1 cellular context compared by ENCODE assay signal in the genomic region with DNA sequence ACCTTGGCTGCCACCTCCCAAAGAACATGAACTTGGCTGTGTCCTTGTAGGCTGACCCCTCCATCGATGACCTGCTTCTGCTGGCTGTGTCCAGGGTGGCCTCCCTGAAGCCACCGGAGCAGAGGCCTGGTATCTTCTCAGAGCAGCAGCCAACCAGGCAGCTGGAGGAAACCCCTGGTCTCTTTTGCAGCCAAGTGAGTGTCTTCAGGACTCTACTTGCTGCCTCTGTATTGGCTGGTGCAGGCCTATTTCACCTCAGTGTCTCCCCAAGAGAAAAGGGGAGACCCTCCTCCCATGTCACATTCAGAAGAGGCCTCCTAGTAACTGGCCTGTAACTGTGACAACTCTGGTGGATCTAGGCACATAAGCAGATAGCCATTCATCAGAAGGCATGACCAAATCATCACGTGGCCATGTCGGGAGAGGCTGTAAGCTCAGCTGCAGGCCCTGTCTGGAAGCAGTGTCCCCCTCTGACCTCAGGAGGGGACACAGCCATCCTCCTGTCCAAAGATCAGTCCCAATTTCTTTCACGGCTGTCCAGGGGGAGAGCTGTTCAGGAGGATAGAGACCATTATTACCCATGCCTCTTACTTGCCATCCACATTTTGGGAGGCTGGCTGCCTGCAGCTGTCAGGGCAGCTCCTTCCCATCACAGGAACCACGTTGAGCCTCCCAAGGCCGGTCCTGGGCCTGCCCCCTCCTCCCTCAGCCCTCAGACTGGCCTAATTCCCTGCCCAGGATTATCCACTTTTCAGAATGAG.
TF ChIP-seq lines count a peak whose summit lies in the region.

No MANE protein-coding gene starts in this region.

TF ChIP-seq in HepG2, 621 proteins besides CTCF, POLR2A, EP300 and RAD21 (continued from another document and continues in another):
- TF ChIP-seq, protein P1, sequence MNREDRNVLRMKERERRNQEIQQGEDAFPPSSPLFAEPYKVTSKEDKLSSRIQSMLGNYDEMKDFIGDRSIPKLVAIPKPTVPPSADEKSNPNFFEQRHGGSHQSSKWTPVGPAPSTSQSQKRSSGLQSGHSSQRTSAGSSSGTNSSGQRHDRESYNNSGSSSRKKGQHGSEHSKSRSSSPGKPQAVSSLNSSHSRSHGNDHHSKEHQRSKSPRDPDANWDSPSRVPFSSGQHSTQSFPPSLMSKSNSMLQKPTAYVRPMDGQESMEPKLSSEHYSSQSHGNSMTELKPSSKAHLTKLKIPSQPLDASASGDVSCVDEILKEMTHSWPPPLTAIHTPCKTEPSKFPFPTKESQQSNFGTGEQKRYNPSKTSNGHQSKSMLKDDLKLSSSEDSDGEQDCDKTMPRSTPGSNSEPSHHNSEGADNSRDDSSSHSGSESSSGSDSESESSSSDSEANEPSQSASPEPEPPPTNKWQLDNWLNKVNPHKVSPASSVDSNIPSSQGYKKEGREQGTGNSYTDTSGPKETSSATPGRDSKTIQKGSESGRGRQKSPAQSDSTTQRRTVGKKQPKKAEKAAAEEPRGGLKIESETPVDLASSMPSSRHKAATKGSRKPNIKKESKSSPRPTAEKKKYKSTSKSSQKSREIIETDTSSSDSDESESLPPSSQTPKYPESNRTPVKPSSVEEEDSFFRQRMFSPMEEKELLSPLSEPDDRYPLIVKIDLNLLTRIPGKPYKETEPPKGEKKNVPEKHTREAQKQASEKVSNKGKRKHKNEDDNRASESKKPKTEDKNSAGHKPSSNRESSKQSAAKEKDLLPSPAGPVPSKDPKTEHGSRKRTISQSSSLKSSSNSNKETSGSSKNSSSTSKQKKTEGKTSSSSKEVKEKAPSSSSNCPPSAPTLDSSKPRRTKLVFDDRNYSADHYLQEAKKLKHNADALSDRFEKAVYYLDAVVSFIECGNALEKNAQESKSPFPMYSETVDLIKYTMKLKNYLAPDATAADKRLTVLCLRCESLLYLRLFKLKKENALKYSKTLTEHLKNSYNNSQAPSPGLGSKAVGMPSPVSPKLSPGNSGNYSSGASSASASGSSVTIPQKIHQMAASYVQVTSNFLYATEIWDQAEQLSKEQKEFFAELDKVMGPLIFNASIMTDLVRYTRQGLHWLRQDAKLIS (CRISPR knock-in tag; IDR thresholded peaks at IDR 0.05) = peak; percentile 83
- TF ChIP-seq ARNT (IDR thresholded peaks at IDR 0.05) = no peak
- TF ChIP-seq CCAR2 (optimal IDR thresholded peaks at IDR 0.05; ENCODE audit: low read depth, low read length) = no peak
- no peak for TF ChIP-seq ZNF10 (CRISPR knock-in tag; IDR thresholded peaks at IDR 0.05; ENCODE audit: borderline replicate concordance, low read depth)
- peak; percentile 73 for TF ChIP-seq ZNF296 (CRISPR knock-in tag; conservative IDR thresholded peaks at IDR 0.05)
- TF ChIP-seq, protein P2, sequence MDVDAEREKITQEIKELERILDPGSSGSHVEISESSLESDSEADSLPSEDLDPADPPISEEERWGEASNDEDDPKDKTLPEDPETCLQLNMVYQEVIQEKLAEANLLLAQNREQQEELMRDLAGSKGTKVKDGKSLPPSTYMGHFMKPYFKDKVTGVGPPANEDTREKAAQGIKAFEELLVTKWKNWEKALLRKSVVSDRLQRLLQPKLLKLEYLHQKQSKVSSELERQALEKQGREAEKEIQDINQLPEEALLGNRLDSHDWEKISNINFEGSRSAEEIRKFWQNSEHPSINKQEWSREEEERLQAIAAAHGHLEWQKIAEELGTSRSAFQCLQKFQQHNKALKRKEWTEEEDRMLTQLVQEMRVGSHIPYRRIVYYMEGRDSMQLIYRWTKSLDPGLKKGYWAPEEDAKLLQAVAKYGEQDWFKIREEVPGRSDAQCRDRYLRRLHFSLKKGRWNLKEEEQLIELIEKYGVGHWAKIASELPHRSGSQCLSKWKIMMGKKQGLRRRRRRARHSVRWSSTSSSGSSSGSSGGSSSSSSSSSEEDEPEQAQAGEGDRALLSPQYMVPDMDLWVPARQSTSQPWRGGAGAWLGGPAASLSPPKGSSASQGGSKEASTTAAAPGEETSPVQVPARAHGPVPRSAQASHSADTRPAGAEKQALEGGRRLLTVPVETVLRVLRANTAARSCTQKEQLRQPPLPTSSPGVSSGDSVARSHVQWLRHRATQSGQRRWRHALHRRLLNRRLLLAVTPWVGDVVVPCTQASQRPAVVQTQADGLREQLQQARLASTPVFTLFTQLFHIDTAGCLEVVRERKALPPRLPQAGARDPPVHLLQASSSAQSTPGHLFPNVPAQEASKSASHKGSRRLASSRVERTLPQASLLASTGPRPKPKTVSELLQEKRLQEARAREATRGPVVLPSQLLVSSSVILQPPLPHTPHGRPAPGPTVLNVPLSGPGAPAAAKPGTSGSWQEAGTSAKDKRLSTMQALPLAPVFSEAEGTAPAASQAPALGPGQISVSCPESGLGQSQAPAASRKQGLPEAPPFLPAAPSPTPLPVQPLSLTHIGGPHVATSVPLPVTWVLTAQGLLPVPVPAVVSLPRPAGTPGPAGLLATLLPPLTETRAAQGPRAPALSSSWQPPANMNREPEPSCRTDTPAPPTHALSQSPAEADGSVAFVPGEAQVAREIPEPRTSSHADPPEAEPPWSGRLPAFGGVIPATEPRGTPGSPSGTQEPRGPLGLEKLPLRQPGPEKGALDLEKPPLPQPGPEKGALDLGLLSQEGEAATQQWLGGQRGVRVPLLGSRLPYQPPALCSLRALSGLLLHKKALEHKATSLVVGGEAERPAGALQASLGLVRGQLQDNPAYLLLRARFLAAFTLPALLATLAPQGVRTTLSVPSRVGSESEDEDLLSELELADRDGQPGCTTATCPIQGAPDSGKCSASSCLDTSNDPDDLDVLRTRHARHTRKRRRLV (CRISPR knock-in tag; IDR thresholded peaks at IDR 0.05) = no peak
- TF ChIP-seq ZNF879 (CRISPR knock-in tag; IDR thresholded peaks at IDR 0.05) = no peak
- TF ChIP-seq, protein P3, sequence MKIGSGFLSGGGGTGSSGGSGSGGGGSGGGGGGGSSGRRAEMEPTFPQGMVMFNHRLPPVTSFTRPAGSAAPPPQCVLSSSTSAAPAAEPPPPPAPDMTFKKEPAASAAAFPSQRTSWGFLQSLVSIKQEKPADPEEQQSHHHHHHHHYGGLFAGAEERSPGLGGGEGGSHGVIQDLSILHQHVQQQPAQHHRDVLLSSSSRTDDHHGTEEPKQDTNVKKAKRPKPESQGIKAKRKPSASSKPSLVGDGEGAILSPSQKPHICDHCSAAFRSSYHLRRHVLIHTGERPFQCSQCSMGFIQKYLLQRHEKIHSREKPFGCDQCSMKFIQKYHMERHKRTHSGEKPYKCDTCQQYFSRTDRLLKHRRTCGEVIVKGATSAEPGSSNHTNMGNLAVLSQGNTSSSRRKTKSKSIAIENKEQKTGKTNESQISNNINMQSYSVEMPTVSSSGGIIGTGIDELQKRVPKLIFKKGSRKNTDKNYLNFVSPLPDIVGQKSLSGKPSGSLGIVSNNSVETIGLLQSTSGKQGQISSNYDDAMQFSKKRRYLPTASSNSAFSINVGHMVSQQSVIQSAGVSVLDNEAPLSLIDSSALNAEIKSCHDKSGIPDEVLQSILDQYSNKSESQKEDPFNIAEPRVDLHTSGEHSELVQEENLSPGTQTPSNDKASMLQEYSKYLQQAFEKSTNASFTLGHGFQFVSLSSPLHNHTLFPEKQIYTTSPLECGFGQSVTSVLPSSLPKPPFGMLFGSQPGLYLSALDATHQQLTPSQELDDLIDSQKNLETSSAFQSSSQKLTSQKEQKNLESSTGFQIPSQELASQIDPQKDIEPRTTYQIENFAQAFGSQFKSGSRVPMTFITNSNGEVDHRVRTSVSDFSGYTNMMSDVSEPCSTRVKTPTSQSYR (CRISPR knock-in tag; IDR thresholded peaks at IDR 0.05; ENCODE audit: borderline replicate concordance) = 0 out of 2 replicates have a peak, but pooled peaks have one; percentile 10
- TF ChIP-seq SIX4 (CRISPR knock-in tag; IDR thresholded peaks at IDR 0.05) = no peak
- no peak for TF ChIP-seq REL (CRISPR knock-in tag; conservative IDR thresholded peaks at IDR 0.05)
- TF ChIP-seq TMF1 (CRISPR knock-in tag; IDR thresholded peaks at IDR 0.05; ENCODE audit: low read depth) = 0 out of 2 replicates have a peak, but pooled peaks have one; percentile 40
- TF ChIP-seq KMT2B (CRISPR knock-in tag; IDR thresholded peaks at IDR 0.05) = no peak
- TF ChIP-seq FOXP1 (IDR thresholded peaks at IDR 0.05) = no peak
- TF ChIP-seq FOXP1 (CRISPR knock-in tag; IDR thresholded peaks at IDR 0.05) = no peak
- TF ChIP-seq ZNF605 (CRISPR knock-in tag; IDR thresholded peaks at IDR 0.05) = no peak
- TF ChIP-seq, protein P4, sequence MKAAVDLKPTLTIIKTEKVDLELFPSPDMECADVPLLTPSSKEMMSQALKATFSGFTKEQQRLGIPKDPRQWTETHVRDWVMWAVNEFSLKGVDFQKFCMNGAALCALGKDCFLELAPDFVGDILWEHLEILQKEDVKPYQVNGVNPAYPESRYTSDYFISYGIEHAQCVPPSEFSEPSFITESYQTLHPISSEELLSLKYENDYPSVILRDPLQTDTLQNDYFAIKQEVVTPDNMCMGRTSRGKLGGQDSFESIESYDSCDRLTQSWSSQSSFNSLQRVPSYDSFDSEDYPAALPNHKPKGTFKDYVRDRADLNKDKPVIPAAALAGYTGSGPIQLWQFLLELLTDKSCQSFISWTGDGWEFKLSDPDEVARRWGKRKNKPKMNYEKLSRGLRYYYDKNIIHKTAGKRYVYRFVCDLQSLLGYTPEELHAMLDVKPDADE (CRISPR knock-in tag; IDR thresholded peaks at IDR 0.05) = no peak
- 0 out of 2 replicates have a peak, but pooled peaks have one; percentile 57 for TF ChIP-seq ZC3H13 (CRISPR knock-in tag; IDR thresholded peaks at IDR 0.05)
- no peak for TF ChIP-seq NFKBIZ (CRISPR knock-in tag; IDR thresholded peaks at IDR 0.05)
- peak; percentile 97 for TF ChIP-seq SAP130 (CRISPR knock-in tag; IDR thresholded peaks at IDR 0.05; ENCODE audit: low read depth)
- peak; percentile 80; the same call in 1 of the 2 replicates for TF ChIP-seq ZIK1 (CRISPR knock-in tag; IDR thresholded peaks at IDR 0.05; ENCODE audit: borderline replicate concordance, low read depth)
- TF ChIP-seq, protein P5, sequence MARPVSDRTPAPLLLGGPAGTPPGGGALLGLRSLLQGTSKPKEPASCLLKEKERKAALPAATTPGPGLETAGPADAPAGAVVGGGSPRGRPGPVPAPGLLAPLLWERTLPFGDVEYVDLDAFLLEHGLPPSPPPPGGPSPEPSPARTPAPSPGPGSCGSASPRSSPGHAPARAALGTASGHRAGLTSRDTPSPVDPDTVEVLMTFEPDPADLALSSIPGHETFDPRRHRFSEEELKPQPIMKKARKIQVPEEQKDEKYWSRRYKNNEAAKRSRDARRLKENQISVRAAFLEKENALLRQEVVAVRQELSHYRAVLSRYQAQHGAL (CRISPR knock-in tag; IDR thresholded peaks at IDR 0.05; ENCODE audit: not compliant biosample characterization) = no peak
- no peak for TF ChIP-seq SP4 (CRISPR knock-in tag; IDR thresholded peaks at IDR 0.05)
- TF ChIP-seq ZNF234 (CRISPR knock-in tag; conservative IDR thresholded peaks at IDR 0.05) = no peak
- 0 out of 2 replicates have a peak, but pooled peaks have one; percentile 69 for TF ChIP-seq NFKB2 (CRISPR knock-in tag; IDR thresholded peaks at IDR 0.05; ENCODE audit: borderline replicate concordance)
- TF ChIP-seq ZNF44 (CRISPR knock-in tag; IDR thresholded peaks at IDR 0.05) = peak; percentile 77
- no peak for TF ChIP-seq SNRNP70 (IDR thresholded peaks at IDR 0.05; ENCODE audit: low read depth, low read length)
- TF ChIP-seq THYN1 (CRISPR knock-in tag; IDR thresholded peaks at IDR 0.05; ENCODE audit: borderline replicate concordance, low read depth) = no peak
- TF ChIP-seq ZNF24 (IDR thresholded peaks at IDR 0.05) = no peak
- TF ChIP-seq KLF15 (CRISPR knock-in tag; IDR thresholded peaks at IDR 0.05; ENCODE audit: borderline replicate concordance) = no peak
- TF ChIP-seq, protein P6, sequence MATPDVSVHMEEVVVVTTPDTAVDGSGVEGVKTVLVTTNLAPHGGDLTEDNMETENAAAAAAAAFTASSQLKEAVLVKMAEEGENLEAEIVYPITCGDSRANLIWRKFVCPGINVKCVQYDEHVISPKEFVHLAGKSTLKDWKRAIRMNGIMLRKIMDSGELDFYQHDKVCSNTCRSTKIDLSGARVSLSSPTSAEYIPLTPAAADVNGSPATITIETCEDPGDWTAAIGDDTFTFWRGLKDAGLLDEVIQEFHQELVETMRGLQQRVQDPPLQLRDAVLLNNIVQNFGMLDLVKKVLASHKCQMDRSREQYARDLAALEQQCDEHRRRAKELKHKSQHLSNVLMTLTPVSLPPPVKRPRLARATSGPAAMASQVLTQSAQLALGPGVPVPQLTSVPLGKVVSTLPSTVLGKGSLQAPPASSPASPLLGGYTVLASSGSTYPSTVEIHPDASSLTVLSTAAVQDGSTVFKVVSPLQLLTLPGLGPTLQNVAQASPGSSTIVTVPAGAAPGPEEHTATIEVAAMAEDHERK (CRISPR knock-in tag; IDR thresholded peaks at IDR 0.05; ENCODE audit: low read depth) = no peak
- peak; percentile 71; the same call in 1 of the 2 replicates for TF ChIP-seq ZNF891 (CRISPR knock-in tag; IDR thresholded peaks at IDR 0.05)
- TF ChIP-seq, protein P7, sequence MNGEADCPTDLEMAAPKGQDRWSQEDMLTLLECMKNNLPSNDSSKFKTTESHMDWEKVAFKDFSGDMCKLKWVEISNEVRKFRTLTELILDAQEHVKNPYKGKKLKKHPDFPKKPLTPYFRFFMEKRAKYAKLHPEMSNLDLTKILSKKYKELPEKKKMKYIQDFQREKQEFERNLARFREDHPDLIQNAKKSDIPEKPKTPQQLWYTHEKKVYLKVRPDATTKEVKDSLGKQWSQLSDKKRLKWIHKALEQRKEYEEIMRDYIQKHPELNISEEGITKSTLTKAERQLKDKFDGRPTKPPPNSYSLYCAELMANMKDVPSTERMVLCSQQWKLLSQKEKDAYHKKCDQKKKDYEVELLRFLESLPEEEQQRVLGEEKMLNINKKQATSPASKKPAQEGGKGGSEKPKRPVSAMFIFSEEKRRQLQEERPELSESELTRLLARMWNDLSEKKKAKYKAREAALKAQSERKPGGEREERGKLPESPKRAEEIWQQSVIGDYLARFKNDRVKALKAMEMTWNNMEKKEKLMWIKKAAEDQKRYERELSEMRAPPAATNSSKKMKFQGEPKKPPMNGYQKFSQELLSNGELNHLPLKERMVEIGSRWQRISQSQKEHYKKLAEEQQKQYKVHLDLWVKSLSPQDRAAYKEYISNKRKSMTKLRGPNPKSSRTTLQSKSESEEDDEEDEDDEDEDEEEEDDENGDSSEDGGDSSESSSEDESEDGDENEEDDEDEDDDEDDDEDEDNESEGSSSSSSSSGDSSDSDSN (CRISPR knock-in tag; IDR thresholded peaks at IDR 0.05) = no peak
- TF ChIP-seq MIXL1 (CRISPR knock-in tag; IDR thresholded peaks at IDR 0.05) = peak; percentile 50; the same call in 1 of the 2 replicates
- no peak for TF ChIP-seq SRSF4 (IDR thresholded peaks at IDR 0.05; ENCODE audit: low read depth, low read length, poor library complexity, severe bottlenecking)
- peak; percentile 93; the same call in 1 of the 2 replicates for TF ChIP-seq ZNF724P (CRISPR knock-in tag; IDR thresholded peaks at IDR 0.05; ENCODE audit: borderline replicate concordance)
- TF ChIP-seq NAIF1 (CRISPR knock-in tag; IDR thresholded peaks at IDR 0.05; ENCODE audit: borderline replicate concordance) = no peak
- peak; percentile 40; the same call in 1 of the 2 replicates for TF ChIP-seq SP5 (CRISPR knock-in tag; IDR thresholded peaks at IDR 0.05; ENCODE audit: borderline replicate concordance, low read depth)
- TF ChIP-seq ZNF781 (CRISPR knock-in tag; IDR thresholded peaks at IDR 0.05; ENCODE audit: borderline replicate concordance, not compliant biosample characterization) = peak; percentile 64
- TF ChIP-seq ZNF224 (CRISPR knock-in tag; IDR thresholded peaks at IDR 0.05) = no peak
- peak; percentile 68 for TF ChIP-seq ZC3H4 (CRISPR knock-in tag; IDR thresholded peaks at IDR 0.05; ENCODE audit: borderline replicate concordance)
- no peak for TF ChIP-seq ZNF33B (CRISPR knock-in tag; IDR thresholded peaks at IDR 0.05)
- peak; percentile 94 for TF ChIP-seq ZFY (CRISPR knock-in tag; IDR thresholded peaks at IDR 0.05)
- 0 out of 2 replicates have a peak, but pooled peaks have one; percentile 25 for TF ChIP-seq ZFP82 (CRISPR knock-in tag; IDR thresholded peaks at IDR 0.05; ENCODE audit: borderline replicate concordance)
- TF ChIP-seq ZNF563 (CRISPR knock-in tag; IDR thresholded peaks at IDR 0.05) = peak; percentile 54; the same call in 1 of the 2 replicates
- TF ChIP-seq ZNF720 (CRISPR knock-in tag; IDR thresholded peaks at IDR 0.05) = no peak
